In genomic region chr9:126804696-126805545, GRCh38 we compare ENCODE assay signal across 1 cellular context.
TF ChIP-seq lines count a peak whose summit lies in the region.

Gene ZBTB43, plus strand, starts transcription at chr9:126805040. Its CDS starts 27,470 bp downstream, at chr9:126832510.

TF ChIP-seq in K562, 482 proteins besides CTCF, POLR2A, EP300 and RAD21 (continued from another document and continues in another):
- no peak for TF ChIP-seq HES1 (IDR thresholded peaks at IDR 0.05; ENCODE audit: low read depth)
- no peak for TF ChIP-seq CHD7 (IDR thresholded peaks at IDR 0.05; ENCODE audit: low read depth, low read length)
- TF ChIP-seq ZNF436 (CRISPR knock-in tag; IDR thresholded peaks at IDR 0.05) = no peak
- TF ChIP-seq ZMIZ1 (IDR thresholded peaks at IDR 0.05; ENCODE audit: low read depth in 2 of 2, low read length in 2 of 2) = no peak
- TF ChIP-seq RBBP5 (IDR thresholded peaks at IDR 0.05; ENCODE audit: borderline replicate concordance, insufficient read depth, low read length, poor library complexity, severe bottlenecking) = peak; percentile 91
- TF ChIP-seq ARID3B (CRISPR knock-in tag; IDR thresholded peaks at IDR 0.05; ENCODE audit: borderline replicate concordance) = no peak
- no peak for TF ChIP-seq ZBTB26 (CRISPR knock-in tag; IDR thresholded peaks at IDR 0.05)
- TF ChIP-seq BRF1 (IDR thresholded peaks at IDR 0.05; ENCODE audit: borderline replicate concordance, extremely low read depth, insufficient read length) = no peak
- no peak for TF ChIP-seq IRF2 (CRISPR knock-in tag; IDR thresholded peaks at IDR 0.05)
- TF ChIP-seq NR2C1 (IDR thresholded peaks at IDR 0.05) = peak; percentile 98
- peak; percentile 99 for TF ChIP-seq NR2C1 (tag; IDR thresholded peaks at IDR 0.05)
- TF ChIP-seq ESRRA (IDR thresholded peaks at IDR 0.05; ENCODE audit: borderline replicate concordance, low read depth) = peak; percentile 95
- 0 out of 2 replicates have a peak, but pooled peaks have one; percentile 32 for TF ChIP-seq PREB (CRISPR knock-in tag; IDR thresholded peaks at IDR 0.05)
- peak; percentile 62; the same call in 1 of the 2 replicates for TF ChIP-seq JUND (IDR thresholded peaks at IDR 0.05; ENCODE audit: borderline replicate concordance, low read depth, low read length)
- TF ChIP-seq JUND (tag; IDR thresholded peaks at IDR 0.05; ENCODE audit: borderline replicate concordance, low read depth, low read length) = no peak; the same call in 2 of the 3 replicates
- TF ChIP-seq POLR2AphosphoS5 (IDR thresholded peaks at IDR 0.05; ENCODE audit: control insufficient read depth, insufficient read depth, low read depth, low read length) = peak; percentile 94
- TF ChIP-seq THRB (CRISPR knock-in tag; conservative IDR thresholded peaks at IDR 0.05) = 0 out of 2 replicates have a peak, but pooled peaks have one; percentile 38
- TF ChIP-seq ZNF384 (IDR thresholded peaks at IDR 0.05; ENCODE audit: low read depth, low read length) = no peak
- no peak for TF ChIP-seq ZFP36 (IDR thresholded peaks at IDR 0.05; ENCODE audit: low read depth, low read length, partially characterized antibody)
- TF ChIP-seq GTF2F1 (IDR thresholded peaks at IDR 0.05; ENCODE audit: low read depth, low read length) = no peak
- TF ChIP-seq ZNF561 (CRISPR knock-in tag; conservative IDR thresholded peaks at IDR 0.05) = no peak
- no peak for TF ChIP-seq STAT5A (IDR thresholded peaks at IDR 0.05; ENCODE audit: borderline replicate concordance, low read length)
- no peak for TF ChIP-seq ZNF184 (CRISPR knock-in tag; IDR thresholded peaks at IDR 0.05)
- TF ChIP-seq PURB (CRISPR knock-in tag; IDR thresholded peaks at IDR 0.05; ENCODE audit: low read depth) = no peak
- TF ChIP-seq ZBTB8A (IDR thresholded peaks at IDR 0.05; ENCODE audit: partially characterized antibody) = no peak
- no peak for TF ChIP-seq ZNF696 (CRISPR knock-in tag; conservative IDR thresholded peaks at IDR 0.05)
- TF ChIP-seq MAZ (CRISPR knock-in tag; conservative IDR thresholded peaks at IDR 0.05 in 1 of 2, IDR thresholded peaks at IDR 0.05 in 1 of 2) = peak; percentile 97 to 99
- TF ChIP-seq ZNF212 (CRISPR knock-in tag; IDR thresholded peaks at IDR 0.05) = no peak
- peak; percentile 37; the same call in 1 of the 2 replicates for TF ChIP-seq GMEB1 (CRISPR knock-in tag; IDR thresholded peaks at IDR 0.05)
- no peak for TF ChIP-seq NFE2L1 (tag; IDR thresholded peaks at IDR 0.05; ENCODE audit: borderline replicate concordance, low read depth)
- TF ChIP-seq ETS2 (tag; IDR thresholded peaks at IDR 0.05; ENCODE audit: borderline replicate concordance, poor library complexity, severe bottlenecking) = no peak
- 0 out of 4 replicates have a peak, but pooled peaks of 1 of the 2 experiments have one; percentile 40 for TF ChIP-seq FOXA3 (CRISPR knock-in tag; conservative IDR thresholded peaks at IDR 0.05 in 1 of 2, IDR thresholded peaks at IDR 0.05 in 1 of 2)
